Comparison of ENCODE assay signal across 8 cellular contexts in genomic region chr2:191566347-191566746, GRCh38.
DNase-seq lines count a peak whose midpoint lies in the region; ATAC-seq, FAIRE-seq and TF ChIP-seq lines count a peak whose summit lies in the region.

No MANE protein-coding gene starts in this region.

- ATAC-seq in Right ventricle myocardium superior (ENCODE audit: poor library complexity): peak; percentile 79
- peak; percentile 58 for ATAC-seq in HG02884 (IDR thresholded peaks at IDR 0.05; ENCODE audit: unreplicated experiment)

- DNase-seq in Right ventricle myocardium superior: peak; percentile 50
- no peak for DNase-seq in cardiac septum (ENCODE audit: low spot score)
- DNase-seq in NCI-H2107 (lab: John Stamatoyannopoulos, UW): peak; percentile 25
- DNase-seq in bronchial epithelial cell (ENCODE audit: low read depth): peak; percentile 50
- DNase-seq in left kidney (ENCODE audit: low read depth, low spot score): peak; percentile 79
- DNase-seq in stimulated activated CD8-positive, alpha-beta memory T cell treated with anti-CD3 and anti-CD28 coated beads, Interleukin-12 subunit alpha, Interleukin-12 subunit beta, amount 100 ng/mL, for 4 hours (ENCODE audit: low read depth): peak; percentile 22

- intact Hi-C loops in Right ventricle myocardium superior (cut with DNase I) (loop anchor here (5.0 kb wide), 1 partner anchor 126 kb away; no protein-coding TSS in a partner anchor), cardiac septum (cut with DNase I) (loop anchor here (2.0 kb wide), 1 partner anchor 126 kb away; no protein-coding TSS in a partner anchor)

- H3K27me3 ChIP-seq in bronchial epithelial cell (ENCODE audit: control insufficient read depth, insufficient read depth, low read length): no peaks in the 10 kb centered on the region

- H3K4me3 ChIP-seq in WI38 (ENCODE audit: low read depth, low read length) (no peak overlapping the region), bronchial epithelial cell (ENCODE audit: low read depth, low read length) (no peak overlapping the region)

- TF ChIP-seq CTCF in WI38 (IDR thresholded peaks at IDR 0.05; ENCODE audit: low read depth, low read length) (peak; percentile 70), bronchial epithelial cell (IDR thresholded peaks at IDR 0.05; ENCODE audit: insufficient read depth, low read length, severe bottlenecking) (peak; percentile 81)

- H3K36me3 ChIP-seq in bronchial epithelial cell (ENCODE audit: control insufficient read depth, insufficient read depth, low read length): no peaks in the 10 kb centered on the region

- no peak for FAIRE-seq in bronchial epithelial cell (lab: Jason Lieb, UNC)
